Comparison of ENCODE assay signal across 24 cellular contexts in genomic region chr19:51179297-51179696, GRCh38. TPM values are rescaled to one million over a fixed set of nuclear protein-coding genes. Genes with fewer than 3 reads are reported as not detected.
DNase-seq lines count a peak whose midpoint lies in the region; ATAC-seq, FAIRE-seq and TF ChIP-seq lines count a peak whose summit lies in the region.
"Had no signal": no experiment of that assay in that cellular context is flagged by ENCODE, and none has a peak within 500 bp of the region (broad histone marks: within the 10 kb centered on the region; RNA-seq: fewer than 3 reads in every experiment).

No MANE protein-coding gene starts in this region.

- peaks cover 0 to 2% of the 10 kb centered on the region in 2 experiments; a peak in 1 of 4 replicates for H3K4me1 Mint-ChIP-seq in H9

- H3K27me3 ChIP-seq in heart left ventricle (peaks cover 0 to 25% (median 3%) of the 10 kb centered on the region in 9 donors), right cardiac atrium (ENCODE audit: control insufficient read depth, insufficient read depth) (no peaks in the 10 kb centered on the region), H9 (ENCODE audit: insufficient read depth, low read length) (no peaks in the 10 kb centered on the region; the same call in 1 of the 2 replicates)

- H4K91ac ChIP-seq in H9 (ENCODE audit: insufficient read length, low read depth, low read length), result no peak overlapping the region

- H3K4me2 ChIP-seq in H9 (ENCODE audit: insufficient read depth, insufficient read length, low read length), result no peak overlapping the region

- peaks cover 0 to 30% of the 10 kb centered on the region in 2 experiments; a peak in 3 of 5 replicates for H3K9me3 Mint-ChIP-seq in H9
- H3K9me3 Mint-ChIP-seq: CD4-positive, alpha-beta memory T cell had no signal

- no peaks in the 10 kb centered on the region for H3K79me2 ChIP-seq in H9 (ENCODE audit: insufficient read depth, low read length)

- TF ChIP-seq CTCF in heart left ventricle (IDR thresholded peaks at IDR 0.05) (no peak), H9 (conservative IDR thresholded peaks at IDR 0.05) (no peak)

- H4K5ac ChIP-seq in H9 (ENCODE audit: insufficient read length, low read depth, low read length), result no peak overlapping the region

- H3K27ac Mint-ChIP-seq in H9, result no peak overlapping the region
- H3K27ac Mint-ChIP-seq: CD4-positive, alpha-beta memory T cell had no signal

- no peak overlapping the region for H3K23ac ChIP-seq in H9 (ENCODE audit: insufficient read length, low read depth, low read length)

- H3K27ac ChIP-seq in heart left ventricle (peak overlapping the region in 3 of 12 donors; percentile 29 to 42 (median 37)), right cardiac atrium (ENCODE audit: low read length) (no peak overlapping the region), H9 (ENCODE audit: insufficient read length, low read depth, low read length) (no peak overlapping the region)

- H3K27me3 Mint-ChIP-seq in H9 (ENCODE audit: low read depth), result peaks cover 30% of the 10 kb centered on the region

- H3K14ac ChIP-seq in H9 (ENCODE audit: insufficient read depth, low read length), result no peak overlapping the region

- no peak for FAIRE-seq in HTR-8/SVneo (lab: Jason Lieb, UNC)
- FAIRE-seq: A204.1, GM12891, H1 had no signal

- H3K4ac ChIP-seq in H9 (ENCODE audit: low read depth, low read length), result no peak overlapping the region

- H2AFZ ChIP-seq in H9 (ENCODE audit: low read length), result no peak overlapping the region

- no peak overlapping the region for H2AK5ac ChIP-seq in H9 (ENCODE audit: insufficient read length, low read length)

- no peak overlapping the region for H2BK20ac ChIP-seq in H9 (ENCODE audit: low read depth, low read length, poor library complexity, severe bottlenecking)

- H4K20me1 ChIP-seq in H9 (ENCODE audit: control insufficient read depth, insufficient read depth, insufficient read length), result no peaks in the 10 kb centered on the region

- DNase-seq in heart left ventricle (no peak), right cardiac atrium (no peak), H9 (peak; percentile 5), cerebellar cortex (ENCODE audit: low spot score) (peak; percentile 36), posterior vena cava (ENCODE audit: low spot score) (peak; percentile 48), HTR-8/SVneo (ENCODE audit: insufficient read length, low spot score) (no peak), mucosa of gallbladder (ENCODE audit: low spot score) (no peak)
- DNase-seq: BE2C; Calu3; CD4-positive, alpha-beta memory T cell; IMR-90; NCI-H1417 treated with DMSO at 0.1 percent for 48 hours; NCI-H187 treated with DMSO at 0.1 percent for 48 hours; NCI-H2227 treated with DMSO at 0.1 percent for 48 hours; NCI-H510A treated with DMSO at 0.1 percent for 48 hours; NCI-H774; SIG-M5 had no signal

- no peak overlapping the region for H3K18ac ChIP-seq in H9 (ENCODE audit: insufficient read length, low read depth, low read length)

- ATAC-seq in heart left ventricle (peak in 3 of 4 donors; percentile 28 to 53 (median 42)), right cardiac atrium (no peak), HG03457 (IDR thresholded peaks at IDR 0.05; ENCODE audit: unreplicated experiment) (no peak)

- no peak overlapping the region for H4K8ac ChIP-seq in H9 (replicated peaks; ENCODE audit: insufficient read length, low read depth, low read length)

- no peaks in the 10 kb centered on the region for H3K79me1 ChIP-seq in H9 (ENCODE audit: insufficient read depth, low read depth, low read length, poor library complexity, severe bottlenecking)

- H3K4me1 ChIP-seq in heart left ventricle (no peaks in the 10 kb centered on the region), right cardiac atrium (ENCODE audit: control insufficient read depth, insufficient read depth, low read length) (no peaks in the 10 kb centered on the region), H9 (ENCODE audit: insufficient read depth, low read length) (no peaks in the 10 kb centered on the region)
- H3K4me1 ChIP-seq: BE2C had no signal

- H2BK5ac ChIP-seq in H9 (ENCODE audit: insufficient read length, low read length), result no peak overlapping the region

- 27 to 32% (median 31%) methylated on average over 1 of the region's 1 CpG for WGBS in heart left ventricle, 4 donors
- WGBS in right cardiac atrium, result 21% methylated on average over 1 of the region's 1 CpG
- no CpG with 5 or more reads among the region's 1 CpG for WGBS in H9 (ENCODE audit: extremely low coverage, insufficient read length, low lambda C conversion rate)

- H3K9me3 ChIP-seq in heart left ventricle (no peaks in the 10 kb centered on the region), right cardiac atrium (ENCODE audit: control insufficient read depth, low read length) (no peaks in the 10 kb centered on the region), H9 (ENCODE audit: control insufficient read depth, low read depth, low read length) (no peaks in the 10 kb centered on the region)
- H3K9me3 ChIP-seq: BE2C had no signal

- no peak overlapping the region for H2BK12ac ChIP-seq in H9 (ENCODE audit: insufficient read length, low read depth, low read length)

- H2BK15ac ChIP-seq in H9 (ENCODE audit: low read depth, low read length), result no peak overlapping the region

- H3K4me3 ChIP-seq in heart left ventricle (no peak overlapping the region), right cardiac atrium (ENCODE audit: low read length) (no peak overlapping the region)

- H3K23me2 ChIP-seq in H9 (ENCODE audit: insufficient read length, low read depth, low read length, poor library complexity, severe bottlenecking), result peaks cover 1% of the 10 kb centered on the region

- no peak overlapping the region for H2BK120ac ChIP-seq in H9 (ENCODE audit: low read depth, low read length, poor library complexity, severe bottlenecking)

- H3K9ac ChIP-seq in H9 (ENCODE audit: extremely low read depth, insufficient read length, low read length), result no peak overlapping the region

- no peak for TF ChIP-seq POLR2A in heart left ventricle (IDR thresholded peaks at IDR 0.05)

- no peak overlapping the region for H3K4me3 Mint-ChIP-seq in H9
- H3K4me3 Mint-ChIP-seq: CD4-positive, alpha-beta memory T cell had no signal

- no peak overlapping the region for H3K56ac ChIP-seq in H9 (ENCODE audit: insufficient read length, low read depth, low read length)

- H3K36me3 Mint-ChIP-seq in H9 (ENCODE audit: insufficient read depth in 1 of 3, low read depth in 3 of 3), result no peaks in the 10 kb centered on the region
- H3K36me3 Mint-ChIP-seq: CD4-positive, alpha-beta memory T cell had no signal

- H3K36me3 ChIP-seq in heart left ventricle, result no peaks in the 10 kb centered on the region
- H3K36me3 ChIP-seq: BE2C had no signal

- intact Hi-C loops in heart left ventricle (cut with DNase I), result loop anchor here in 1 of 10 donors (10.0 kb wide), 1 partner anchor 154 kb away; the partner anchor contains the start of gene KLK11
- intact Hi-C loops in right cardiac atrium (cut with DNase I), result no loop called here
- intact Hi-C loops in posterior vena cava (cut with DNase I), result no loop called here

- no peak overlapping the region for H3T11ph ChIP-seq in H9 (ENCODE audit: low read length)

RNA-seq across cellular contexts. Expression of gene SIGLEC7, which starts 37.2 kb away (rescaled TPM):
- total RNA-seq in heart left ventricle (1 to 10 TPM in 3 of 9 donors, under 1 TPM in 4, not detected in 2; 0.51 to 6.1 (median 0.63) TPM), right cardiac atrium (1 to 10 TPM; 1.3 to 2.4 (median 2.0) TPM), H9 (2021) (not detected in 2 replicates), posterior vena cava (1 to 10 TPM; 1.8 to 5.5 TPM), mucosa of gallbladder (3.5 TPM)
- polyA plus RNA-seq in heart left ventricle (1 to 10 TPM; 1.0 to 1.2 TPM), right cardiac atrium (0.59 TPM)
- total RNA-seq: Calu3, H1, HT1080, IMR-90, M059J, RPMI7951 had no signal
- polyA plus RNA-seq: H1, IMR-90 had no signal

RNA-seq across cellular contexts. Expression of gene CD33, which starts 45.6 kb away (rescaled TPM):
- total RNA-seq in heart left ventricle (10 to 100 TPM in 2 of 9 donors, 1 to 10 TPM in 7; 1.1 to 46.6 (median 3.2) TPM), right cardiac atrium (1 to 10 TPM; 2.3 to 6.0 (median 4.1) TPM), H9 (2021) (0.09 and 0.35 TPM in 2 replicates), posterior vena cava (10 to 100 TPM in 1 of 2 donors, 1 to 10 TPM in 1; 10.0 to 17.4 TPM), mucosa of gallbladder (8.3 TPM)
- polyA plus RNA-seq in heart left ventricle (1 to 10 TPM; 1.7 to 2.3 TPM), right cardiac atrium (2.4 TPM)
- total RNA-seq: Calu3, H1, IMR-90 had no signal
- polyA plus RNA-seq: CD4-positive, alpha-beta memory T cell; IMR-90 had no signal

RNA-seq across cellular contexts. Expression of gene SIGLEC9, which starts 54.6 kb away (rescaled TPM):
- 10 to 100 TPM in 1 of 9 donors, 1 to 10 TPM in 6, under 1 TPM in 2; 0.35 to 18.5 (median 1.7) TPM for total RNA-seq in heart left ventricle
- polyA plus RNA-seq in heart left ventricle, result 1 to 10 TPM in 1 of 2 donors, under 1 TPM in 1; 0.27 to 2.0 TPM
- 1 to 10 TPM; 2.9 to 6.0 (median 4.7) TPM for total RNA-seq in right cardiac atrium
- 1.2 TPM for polyA plus RNA-seq in right cardiac atrium
- not detected in 2 replicates for total RNA-seq in H9 (2021)
- total RNA-seq in posterior vena cava, result 10 to 100 TPM in 1 of 2 donors, 1 to 10 TPM in 1; 8.7 to 12.6 TPM
- 6.3 TPM for total RNA-seq in mucosa of gallbladder
- total RNA-seq: Calu3, H1, IMR-90, RPMI7951 had no signal
- polyA plus RNA-seq: H1 had no signal

Comparison
In these comparisons a context has a peak if more than half of its experiments do, and no peak if none do; other contexts are left out.
1. ATAC-seq: peak in heart left ventricle (3 of 4); none in right cardiac atrium (0 of 2) and HG03457 (single experiment).
2. DNase-seq: peak in H9 (single experiment), cerebellar cortex (single experiment) and posterior vena cava (single experiment); none in heart left ventricle (0 of 5), right cardiac atrium (0 of 3), HTR-8/SVneo (single experiment) and mucosa of gallbladder (single experiment).